In genomic region chr16:88315543-88316105, GRCh38 we compare ENCODE assay signal across 9 cellular contexts.
DNase-seq lines count a peak whose midpoint lies in the region; ATAC-seq, FAIRE-seq and TF ChIP-seq lines count a peak whose summit lies in the region.
"Had no signal": no experiment of that assay in that cellular context is flagged by ENCODE, and none has a peak within 500 bp of the region (broad histone marks: within the 10 kb centered on the region; RNA-seq: fewer than 3 reads in every experiment).

No MANE protein-coding gene starts in this region.

- TF ChIP-seq CTCF in natural killer cell (IDR thresholded peaks at IDR 0.05) = no peak

- no peaks in the 10 kb centered on the region for H3K9me3 Mint-ChIP-seq in natural killer cell

- peak; percentile 88 for ATAC-seq in SK-N-SH treated with all-trans-retinoic acid at 6 μM for 48 hours
- peak; percentile 41 to 73 for ATAC-seq in left cardiac atrium
- no peak for ATAC-seq in GM19035 (IDR thresholded peaks at IDR 0.05; ENCODE audit: unreplicated experiment)
- ATAC-seq in natural killer cell = no peak
- ATAC-seq in GM21423 (IDR thresholded peaks at IDR 0.05; ENCODE audit: unreplicated experiment) = no peak

- FAIRE-seq in H54 (lab: Jason Lieb, UNC) = no peak

- H3K4me1 Mint-ChIP-seq in natural killer cell = no peaks in the 10 kb centered on the region

- H3K36me3 Mint-ChIP-seq in natural killer cell = no peaks in the 10 kb centered on the region

- H3K27me3 Mint-ChIP-seq in natural killer cell (ENCODE audit: low read depth in 2 of 2) = peaks cover 11 to 13% of the 10 kb centered on the region in 2 donors

- DNase-seq in H54 (ENCODE audit: insufficient read length, low spot score) (peak; percentile 81), left cardiac atrium (peak; percentile 77), renal cortical epithelial cell (ENCODE audit: low read depth) (peak; percentile 29), T-helper 2 cell (no peak), natural killer cell (no peak)
- DNase-seq: NCI-H2029 treated with DMSO at 0.1 percent for 48 hours had no signal

- no peak overlapping the region for H3K4me3 Mint-ChIP-seq in natural killer cell

- no peak overlapping the region for H3K27ac Mint-ChIP-seq in natural killer cell

- intact Hi-C loops in left cardiac atrium (cut with DNase I) = no loop called here
- intact Hi-C loops in natural killer cell (cut with micrococcal nuclease) = no loop called here

- peak; percentile 49 for TF ChIP-seq POLR2A in H54 (IDR thresholded peaks at IDR 0.05; ENCODE audit: low read depth, low read length)

TF ChIP-seq in SK-N-SH treated with all-trans-retinoic acid at 6 μM for 48 hours, 23 proteins besides CTCF, POLR2A, EP300 and RAD21:
- TF ChIP-seq ZNF8 (CRISPR knock-in tag; IDR thresholded peaks at IDR 0.05) = no peak
- TF ChIP-seq ZC3H10 (CRISPR knock-in tag; IDR thresholded peaks at IDR 0.05) = no peak
- TF ChIP-seq, protein P1, sequence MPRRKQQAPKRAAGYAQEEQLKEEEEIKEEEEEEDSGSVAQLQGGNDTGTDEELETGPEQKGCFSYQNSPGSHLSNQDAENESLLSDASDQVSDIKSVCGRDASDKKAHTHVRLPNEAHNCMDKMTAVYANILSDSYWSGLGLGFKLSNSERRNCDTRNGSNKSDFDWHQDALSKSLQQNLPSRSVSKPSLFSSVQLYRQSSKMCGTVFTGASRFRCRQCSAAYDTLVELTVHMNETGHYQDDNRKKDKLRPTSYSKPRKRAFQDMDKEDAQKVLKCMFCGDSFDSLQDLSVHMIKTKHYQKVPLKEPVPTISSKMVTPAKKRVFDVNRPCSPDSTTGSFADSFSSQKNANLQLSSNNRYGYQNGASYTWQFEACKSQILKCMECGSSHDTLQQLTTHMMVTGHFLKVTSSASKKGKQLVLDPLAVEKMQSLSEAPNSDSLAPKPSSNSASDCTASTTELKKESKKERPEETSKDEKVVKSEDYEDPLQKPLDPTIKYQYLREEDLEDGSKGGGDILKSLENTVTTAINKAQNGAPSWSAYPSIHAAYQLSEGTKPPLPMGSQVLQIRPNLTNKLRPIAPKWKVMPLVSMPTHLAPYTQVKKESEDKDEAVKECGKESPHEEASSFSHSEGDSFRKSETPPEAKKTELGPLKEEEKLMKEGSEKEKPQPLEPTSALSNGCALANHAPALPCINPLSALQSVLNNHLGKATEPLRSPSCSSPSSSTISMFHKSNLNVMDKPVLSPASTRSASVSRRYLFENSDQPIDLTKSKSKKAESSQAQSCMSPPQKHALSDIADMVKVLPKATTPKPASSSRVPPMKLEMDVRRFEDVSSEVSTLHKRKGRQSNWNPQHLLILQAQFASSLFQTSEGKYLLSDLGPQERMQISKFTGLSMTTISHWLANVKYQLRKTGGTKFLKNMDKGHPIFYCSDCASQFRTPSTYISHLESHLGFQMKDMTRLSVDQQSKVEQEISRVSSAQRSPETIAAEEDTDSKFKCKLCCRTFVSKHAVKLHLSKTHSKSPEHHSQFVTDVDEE (CRISPR knock-in tag; IDR thresholded peaks at IDR 0.05) = no peak
- no peak for TF ChIP-seq CSDC2 (CRISPR knock-in tag; IDR thresholded peaks at IDR 0.05)
- TF ChIP-seq GLIS3 (CRISPR knock-in tag; IDR thresholded peaks at IDR 0.05) = no peak
- TF ChIP-seq SNAI2 (CRISPR knock-in tag; IDR thresholded peaks at IDR 0.05) = no peak
- TF ChIP-seq OSR1 (CRISPR knock-in tag; IDR thresholded peaks at IDR 0.05) = no peak
- TF ChIP-seq RARB (CRISPR knock-in tag; IDR thresholded peaks at IDR 0.05) = no peak
- TF ChIP-seq ESRRG (CRISPR knock-in tag; IDR thresholded peaks at IDR 0.05) = no peak
- TF ChIP-seq, protein P2, sequence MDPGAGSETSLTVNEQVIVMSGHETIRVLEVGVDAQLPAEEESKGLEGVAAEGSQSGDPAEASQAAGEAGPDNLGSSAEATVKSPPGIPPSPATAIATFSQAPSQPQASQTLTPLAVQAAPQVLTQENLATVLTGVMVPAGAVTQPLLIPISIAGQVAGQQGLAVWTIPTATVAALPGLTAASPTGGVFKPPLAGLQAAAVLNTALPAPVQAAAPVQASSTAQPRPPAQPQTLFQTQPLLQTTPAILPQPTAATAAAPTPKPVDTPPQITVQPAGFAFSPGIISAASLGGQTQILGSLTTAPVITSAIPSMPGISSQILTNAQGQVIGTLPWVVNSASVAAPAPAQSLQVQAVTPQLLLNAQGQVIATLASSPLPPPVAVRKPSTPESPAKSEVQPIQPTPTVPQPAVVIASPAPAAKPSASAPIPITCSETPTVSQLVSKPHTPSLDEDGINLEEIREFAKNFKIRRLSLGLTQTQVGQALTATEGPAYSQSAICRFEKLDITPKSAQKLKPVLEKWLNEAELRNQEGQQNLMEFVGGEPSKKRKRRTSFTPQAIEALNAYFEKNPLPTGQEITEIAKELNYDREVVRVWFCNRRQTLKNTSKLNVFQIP (CRISPR knock-in tag; IDR thresholded peaks at IDR 0.05; ENCODE audit: borderline replicate concordance, low read depth) = no peak
- no peak for TF ChIP-seq ZNF565 (CRISPR knock-in tag; conservative IDR thresholded peaks at IDR 0.05; ENCODE audit: low read depth)
- no peak for TF ChIP-seq TCF4 (CRISPR knock-in tag; IDR thresholded peaks at IDR 0.05; ENCODE audit: borderline replicate concordance)
- no peak for TF ChIP-seq PPARA (CRISPR knock-in tag; IDR thresholded peaks at IDR 0.05; ENCODE audit: borderline replicate concordance)
- no peak for TF ChIP-seq TOX (CRISPR knock-in tag; IDR thresholded peaks at IDR 0.05; ENCODE audit: borderline replicate concordance)
- TF ChIP-seq ISL1 (CRISPR knock-in tag; IDR thresholded peaks at IDR 0.05) = no peak
- TF ChIP-seq, protein P3, sequence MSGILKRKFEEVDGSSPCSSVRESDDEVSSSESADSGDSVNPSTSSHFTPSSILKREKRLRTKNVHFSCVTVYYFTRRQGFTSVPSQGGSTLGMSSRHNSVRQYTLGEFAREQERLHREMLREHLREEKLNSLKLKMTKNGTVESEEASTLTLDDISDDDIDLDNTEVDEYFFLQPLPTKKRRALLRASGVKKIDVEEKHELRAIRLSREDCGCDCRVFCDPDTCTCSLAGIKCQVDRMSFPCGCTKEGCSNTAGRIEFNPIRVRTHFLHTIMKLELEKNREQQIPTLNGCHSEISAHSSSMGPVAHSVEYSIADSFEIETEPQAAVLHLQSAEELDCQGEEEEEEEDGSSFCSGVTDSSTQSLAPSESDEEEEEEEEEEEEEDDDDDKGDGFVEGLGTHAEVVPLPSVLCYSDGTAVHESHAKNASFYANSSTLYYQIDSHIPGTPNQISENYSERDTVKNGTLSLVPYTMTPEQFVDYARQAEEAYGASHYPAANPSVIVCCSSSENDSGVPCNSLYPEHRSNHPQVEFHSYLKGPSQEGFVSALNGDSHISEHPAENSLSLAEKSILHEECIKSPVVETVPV (CRISPR knock-in tag; IDR thresholded peaks at IDR 0.05) = no peak
- TF ChIP-seq ARNTL (CRISPR knock-in tag; IDR thresholded peaks at IDR 0.05; ENCODE audit: borderline replicate concordance, low read depth) = no peak
- TF ChIP-seq PATZ1 (CRISPR knock-in tag; IDR thresholded peaks at IDR 0.05; ENCODE audit: borderline replicate concordance) = no peak

Comparison
In these comparisons a context has a peak if more than half of its experiments do, and no peak if none do; other contexts are left out.
1. DNase-seq: peak in H54 (single experiment), left cardiac atrium (single experiment) and renal cortical epithelial cell (single experiment); none in T-helper 2 cell (0 of 5) and natural killer cell (single experiment).
2. ATAC-seq: peak in SK-N-SH treated with all-trans-retinoic acid at 6 μM for 48 hours (single experiment) and left cardiac atrium (2 of 2); none in GM19035 (single experiment), natural killer cell (0 of 3) and GM21423 (single experiment).